ENCODE assay signal across 8 cellular contexts in the genomic region with DNA sequence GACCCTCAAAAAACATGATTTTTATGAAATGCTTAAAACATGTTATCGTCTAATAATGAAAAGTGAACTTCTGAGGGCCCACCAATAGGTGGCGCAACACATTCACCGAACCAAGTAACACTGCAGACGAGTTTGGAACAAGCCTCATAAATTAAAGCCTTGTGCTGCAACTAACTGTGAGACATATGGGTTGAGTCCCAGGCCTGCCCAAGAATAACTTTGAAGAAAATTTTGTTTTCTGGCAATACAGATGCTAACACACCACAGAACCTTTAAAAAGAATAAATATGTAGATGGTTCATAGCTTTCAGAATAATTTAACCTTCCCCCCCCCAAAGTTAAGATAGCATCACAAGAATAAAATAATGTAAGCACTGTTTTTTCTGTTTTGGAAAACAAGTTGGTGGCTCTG.
DNase-seq lines count a peak whose midpoint lies in the region; ATAC-seq, FAIRE-seq and TF ChIP-seq lines count a peak whose summit lies in the region.

No MANE protein-coding gene starts in this region.

- H3K4me3 ChIP-seq in IMR-90 (ENCODE audit: insufficient read depth, low read depth, low read length) (no peak overlapping the region), OCI-LY1 (ENCODE audit: low read depth, low read length, poor library complexity, severe bottlenecking) (no peak overlapping the region), fibroblast of mammary gland (ENCODE audit: control insufficient read depth, low read depth, low read length) (no peak overlapping the region), osteoblast (ENCODE audit: insufficient read depth, low read length) (no peak overlapping the region), tibial nerve (no peak overlapping the region)

- H4K91ac ChIP-seq in IMR-90 (ENCODE audit: insufficient read depth, low read depth, low read length) = no peak overlapping the region

- in situ Hi-C loops in IMR-90 (cut with MboI; ENCODE audit: low sequenced_read_pairs) = loop anchor here (25.0 kb wide), 1 partner anchor 1559 kb away; no protein-coding TSS in a partner anchor

- H2BK20ac ChIP-seq in IMR-90 (ENCODE audit: low read depth, low read length) = no peak overlapping the region

- H3K14ac ChIP-seq in IMR-90 (replicated peaks; ENCODE audit: low read depth, low read length) = no peak overlapping the region

- TF ChIP-seq RAD21 in IMR-90 (IDR thresholded peaks at IDR 0.05; ENCODE audit: low read length) = peak; percentile 71

- TF ChIP-seq CTCF in IMR-90 (conservative IDR thresholded peaks at IDR 0.05; ENCODE audit: low read depth, low read length) = peak; percentile 71
- TF ChIP-seq CTCF in OCI-LY1 (IDR thresholded peaks at IDR 0.05; ENCODE audit: low read length) = peak; percentile 95
- peak; percentile 96 for TF ChIP-seq CTCF in fibroblast of mammary gland (conservative IDR thresholded peaks at IDR 0.05; ENCODE audit: control insufficient read depth, insufficient read depth, low read depth, low read length)
- peak; percentile 87 for TF ChIP-seq CTCF in osteoblast (IDR thresholded peaks at IDR 0.05; ENCODE audit: extremely low read depth, low read depth, low read length)
- peak; percentile 62 to 89 (median 70) for TF ChIP-seq CTCF in tibial nerve (IDR thresholded peaks at IDR 0.05)

- dilution Hi-C loops in IMR-90 (cut with HindIII; ENCODE audit: low sequenced_read_pairs, unreplicated experiment) = no loop called here

- H3K27ac ChIP-seq in IMR-90 (ENCODE audit: insufficient read depth, low read length) (no peak overlapping the region), OCI-LY1 (ENCODE audit: low read depth, low read length, poor library complexity, severe bottlenecking) (no peak overlapping the region), osteoblast (ENCODE audit: low read depth, low read length) (no peak overlapping the region), tibial nerve (no peak overlapping the region)

- no peak overlapping the region for H2AK5ac ChIP-seq in IMR-90 (ENCODE audit: low read depth, low read length)

- H3K56ac ChIP-seq in IMR-90 (ENCODE audit: extremely low read depth, insufficient read depth, low read length) = no peak overlapping the region

- BruUV-seq in IMR-90 (replicated peaks; lab: Mats Ljungman, UMichigan) = no TSS peak

- H3K4me1 ChIP-seq in IMR-90 (ENCODE audit: control insufficient read depth, insufficient read depth, low read length) (no peaks in the 10 kb centered on the region), OCI-LY1 (ENCODE audit: insufficient read depth, low read length, severe bottlenecking) (no peaks in the 10 kb centered on the region), osteoblast (ENCODE audit: insufficient read depth, low read length) (no peaks in the 10 kb centered on the region), tibial nerve (peaks cover 0 to 2% (median 0%) of the 10 kb centered on the region in 4 donors)

- H3K23ac ChIP-seq in IMR-90 (ENCODE audit: low read depth, low read length) = no peak overlapping the region

- H2AFZ ChIP-seq in IMR-90 (replicated peaks; ENCODE audit: low read length, poor library complexity) = no peak overlapping the region
- no peak overlapping the region for H2AFZ ChIP-seq in OCI-LY1 (ENCODE audit: low read length)
- no peak overlapping the region for H2AFZ ChIP-seq in osteoblast (ENCODE audit: low read length)

- no peak overlapping the region for H2BK15ac ChIP-seq in IMR-90 (ENCODE audit: low read depth, low read length)

- intact Hi-C loops in IMR-90 (cut with micrococcal nuclease) = loop anchor here (5.0 kb wide), 1 partner anchor 1559 kb away; no protein-coding TSS in a partner anchor

- H3F3A ChIP-seq in OCI-LY1 (ENCODE audit: insufficient read depth, low read length) = no peaks in the 10 kb centered on the region

- no peaks in the 10 kb centered on the region for H3K9me1 ChIP-seq in IMR-90 (ENCODE audit: insufficient read depth, low read length)

- ATAC-seq in IMR-90 (ENCODE audit: low read depth) (peak; percentile 53; the same call in 1 of the 2 replicates), HG02852 (IDR thresholded peaks at IDR 0.05; ENCODE audit: unreplicated experiment) (no peak)

- H3K9ac ChIP-seq in IMR-90 (ENCODE audit: low read depth, low read length) = no peak overlapping the region
- H3K9ac ChIP-seq in OCI-LY1 (ENCODE audit: low read length) = no peak overlapping the region

- H3K4ac ChIP-seq in IMR-90 (ENCODE audit: low read depth, low read length) = no peak overlapping the region

- no peak overlapping the region for H2AK9ac ChIP-seq in IMR-90 (replicated peaks; ENCODE audit: low read depth, low read length, poor library complexity)

- H3K9me3 ChIP-seq in IMR-90 (ENCODE audit: control insufficient read depth, insufficient read depth, low read length) (peaks cover 2% of the 10 kb centered on the region; the same call in 1 of the 2 replicates), OCI-LY1 (ENCODE audit: low read length) (no peaks in the 10 kb centered on the region), osteoblast (ENCODE audit: low read depth, low read length) (no peaks in the 10 kb centered on the region), tibial nerve (no peaks in the 10 kb centered on the region)

- H4K20me1 ChIP-seq in IMR-90 (ENCODE audit: insufficient read depth, low read length) (no peaks in the 10 kb centered on the region), OCI-LY1 (ENCODE audit: insufficient read depth, low read length) (no peaks in the 10 kb centered on the region), osteoblast (ENCODE audit: insufficient read depth, low read length) (no peaks in the 10 kb centered on the region)

- POLR2A ChIA-PET in IMR-90 (lab: Charles Lee; ENCODE audit: unreplicated experiment) = no interaction called here

- H3K18ac ChIP-seq in IMR-90 (ENCODE audit: low read depth, low read length) = no peak overlapping the region

- H3K79me2 ChIP-seq in OCI-LY1 (ENCODE audit: insufficient read depth, low read length) (no peaks in the 10 kb centered on the region), osteoblast (ENCODE audit: insufficient read depth, low read length) (no peaks in the 10 kb centered on the region)

- WGBS in IMR-90 (ENCODE audit: extremely low coverage in 2 of 2, insufficient read length in 1 of 2), 2 experiments = no CpG with 5 or more reads among the region's 4 CpGs
- WGBS in tibial nerve, 2 donors = 1 to 2% methylated on average over 4 of the region's 4 CpGs

- no peak for TF ChIP-seq POLR2A in IMR-90 (IDR thresholded peaks at IDR 0.05; ENCODE audit: low read depth, low read length)
- TF ChIP-seq POLR2A in tibial nerve (IDR thresholded peaks at IDR 0.05) = no peak

- H3K27me3 ChIP-seq in IMR-90 (ENCODE audit: control insufficient read depth, insufficient read depth, low read length) (no peaks in the 10 kb centered on the region), OCI-LY1 (ENCODE audit: insufficient read depth, low read length) (no peaks in the 10 kb centered on the region), osteoblast (ENCODE audit: insufficient read depth, low read length) (no peaks in the 10 kb centered on the region), tibial nerve (no peaks in the 10 kb centered on the region)

- H3K36me3 ChIP-seq in IMR-90 (ENCODE audit: control insufficient read depth, insufficient read depth, low read length) (no peaks in the 10 kb centered on the region), OCI-LY1 (ENCODE audit: insufficient read depth, low read length) (no peaks in the 10 kb centered on the region), osteoblast (ENCODE audit: insufficient read depth, low read length) (no peaks in the 10 kb centered on the region), tibial nerve (no peaks in the 10 kb centered on the region)

- no peaks in the 10 kb centered on the region for H3K9me2 ChIP-seq in OCI-LY1 (ENCODE audit: low read depth, low read length)

- H2BK5ac ChIP-seq in IMR-90 (ENCODE audit: low read depth, low read length, poor library complexity, severe bottlenecking) = no peak overlapping the region

- H4K5ac ChIP-seq in IMR-90 (ENCODE audit: low read depth, low read length) = no peak overlapping the region

- peak; percentile 56 for DNase-seq in IMR-90
- peak; percentile 43 for DNase-seq in activated T-cell treated with anti-CD3 and anti-CD28 coated beads, Interleukin-2, amount 50 U/mL, for 1 hour
- DNase-seq in fibroblast of mammary gland (ENCODE audit: low read depth) = peak; percentile 68
- DNase-seq in osteoblast (ENCODE audit: insufficient read length, low spot score, missing footprints) = no peak
- DNase-seq in tibial nerve (ENCODE audit: low spot score in 2 of 2) = peak in 1 of 2 donors; percentile 62

- FAIRE-seq in G401.6 (lab: Jason Lieb, UNC) = peak; percentile 73

- no peak overlapping the region for H3K4me2 ChIP-seq in IMR-90 (ENCODE audit: low read depth, low read length)
- H3K4me2 ChIP-seq in OCI-LY1 (ENCODE audit: low read length) = no peak overlapping the region
- H3K4me2 ChIP-seq in osteoblast (ENCODE audit: insufficient read depth, low read length) = no peak overlapping the region

- TF ChIP-seq EP300 in tibial nerve (IDR thresholded peaks at IDR 0.05) = no peak

- CTCF ChIA-PET in IMR-90 (lab: Yijun Ruan, JAX) = interaction anchor here (0.7 to 1.0 kb wide), 3 partner anchors 17 to 99 kb away, joined by 3 read pairs; no protein-coding TSS in a partner anchor

- no peak overlapping the region for H2BK120ac ChIP-seq in IMR-90 (ENCODE audit: low read depth, low read length)

- H3K79me1 ChIP-seq in IMR-90 (ENCODE audit: low read depth in 1 of 2, low read length in 2 of 2) = no peaks in the 10 kb centered on the region

- H4K8ac ChIP-seq in IMR-90 (ENCODE audit: low read depth in 2 of 2, low read length in 2 of 2) = no peak overlapping the region

TF ChIP-seq in IMR-90, 13 proteins besides CTCF, POLR2A, EP300 and RAD21:
- TF ChIP-seq RFX5 (IDR thresholded peaks at IDR 0.05; ENCODE audit: low read depth, low read length) (no peak), RCOR1 (IDR thresholded peaks at IDR 0.05; ENCODE audit: insufficient replicate concordance, low read length) (no peak), MAFK (IDR thresholded peaks at IDR 0.05; ENCODE audit: low read depth, low read length) (no peak), SMC3 (IDR thresholded peaks at IDR 0.05; ENCODE audit: low read depth, low read length) (peak; percentile 61), FOS (IDR thresholded peaks at IDR 0.05; ENCODE audit: low read depth, low read length) (no peak)
- TF ChIP-seq, protein P1, sequence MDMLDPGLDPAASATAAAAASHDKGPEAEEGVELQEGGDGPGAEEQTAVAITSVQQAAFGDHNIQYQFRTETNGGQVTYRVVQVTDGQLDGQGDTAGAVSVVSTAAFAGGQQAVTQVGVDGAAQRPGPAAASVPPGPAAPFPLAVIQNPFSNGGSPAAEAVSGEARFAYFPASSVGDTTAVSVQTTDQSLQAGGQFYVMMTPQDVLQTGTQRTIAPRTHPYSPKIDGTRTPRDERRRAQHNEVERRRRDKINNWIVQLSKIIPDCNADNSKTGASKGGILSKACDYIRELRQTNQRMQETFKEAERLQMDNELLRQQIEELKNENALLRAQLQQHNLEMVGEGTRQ (IDR thresholded peaks at IDR 0.05; ENCODE audit: low read depth, low read length) = no peak
